ENCODE assay signal across 12 cellular contexts in the genomic region with DNA sequence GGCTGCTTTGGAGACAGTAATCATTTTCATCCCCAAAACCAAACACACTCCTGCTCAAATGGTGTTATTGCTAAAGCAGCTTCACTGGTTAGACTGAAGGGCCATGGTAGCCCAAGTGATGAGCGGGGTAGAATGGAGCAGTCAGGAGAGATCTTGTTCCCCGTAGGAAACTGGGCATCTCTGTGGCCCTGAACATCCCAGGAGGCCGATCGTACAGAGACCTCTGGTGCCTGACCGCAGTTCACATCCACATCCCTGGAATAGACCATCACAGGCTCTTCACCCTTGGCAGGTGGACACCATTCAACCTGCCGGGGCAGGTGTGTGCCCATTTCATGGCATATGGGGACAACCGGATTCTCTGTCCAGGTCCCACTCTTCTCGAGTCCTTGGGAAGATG. TPM values are rescaled to one million over a fixed set of nuclear protein-coding genes. Genes with fewer than 3 reads are reported as not detected.
DNase-seq lines count a peak whose midpoint lies in the region; ATAC-seq and TF ChIP-seq lines count a peak whose summit lies in the region.
"Not testable (repeated sequence)": the region's sequence is repeated elsewhere in the genome, so short reads cannot be mapped to it uniquely, and the experiment has no call there.
"Had no signal": no experiment of that assay in that cellular context is flagged by ENCODE, and none has a peak within 500 bp of the region (broad histone marks: within the 10 kb centered on the region; RNA-seq: fewer than 3 reads in every experiment).

No MANE protein-coding gene starts in this region.

- H3K4me3 Mint-ChIP-seq in activated naive CD8-positive, alpha-beta T cell treated with anti-CD3 and anti-CD28 coated beads, Interleukin-2, amount 50 U/mL, for 24 hours; stimulated activated memory B cell treated with anti-CD40 and anti-IgM and Interleukin-4, amounts not matched to agents 10 μg/mL and 1 μg/mL and 100 μg/mL, for 72 hours: not testable (repeated sequence)

- not testable (repeated sequence) for H3K27ac ChIP-seq in DND-41 (ENCODE audit: low read length); esophagus muscularis mucosa (replicated peaks in 1 of 4); right atrium auricular region; osteoblast (ENCODE audit: low read depth, low read length)

- peak; percentile 0 for DNase-seq in DND-41
- DNase-seq in activated CD8-positive, alpha-beta memory T cell treated with anti-CD3 and anti-CD28 coated beads for 24 hours: peak; percentile 47
- DNase-seq in activated naive CD8-positive, alpha-beta T cell treated with anti-CD3 and anti-CD28 coated beads, Interleukin-2, amount 50 U/mL, for 24 hours: not testable (repeated sequence)
- DNase-seq in esophagus muscularis mucosa (ENCODE audit: extremely low spot score): peak; percentile 81
- DNase-seq in right atrium auricular region (ENCODE audit: low spot score): peak; percentile 46
- DNase-seq in osteoblast (ENCODE audit: insufficient read length, low spot score, missing footprints): peak; percentile 17
- peak; percentile 12 for DNase-seq in posterior vena cava (ENCODE audit: low spot score)

- not testable (repeated sequence) for ATAC-seq in DND-41 (ENCODE audit: insufficient read depth, low read depth)
- ATAC-seq in activated naive CD8-positive, alpha-beta T cell treated with anti-CD3 and anti-CD28 coated beads, Interleukin-2, amount 50 U/mL, for 24 hours: peak; percentile 33
- ATAC-seq in stimulated activated memory B cell treated with anti-CD40 and anti-IgM and Interleukin-4, amounts not matched to agents 10 μg/mL and 1 μg/mL and 100 μg/mL, for 72 hours: peak; percentile 31

- not testable (repeated sequence) for H3K36me3 ChIP-seq in DND-41 (ENCODE audit: insufficient read depth, low read length); esophagus muscularis mucosa; right atrium auricular region; osteoblast (ENCODE audit: insufficient read depth, low read length)

- TF ChIP-seq POLR2A in esophagus muscularis mucosa (IDR thresholded peaks at IDR 0.05; ENCODE audit: low read depth): not testable (repeated sequence)

- H2AFZ ChIP-seq in DND-41 (ENCODE audit: low read depth, low read length); osteoblast (ENCODE audit: low read length): not testable (repeated sequence)

- H3K27me3 ChIP-seq in DND-41 (ENCODE audit: insufficient read depth, low read length, poor library complexity); right atrium auricular region; osteoblast (ENCODE audit: insufficient read depth, low read length): not testable (repeated sequence)
- H3K27me3 ChIP-seq in esophagus muscularis mucosa: peaks cover 0 to 24% (median 0%) of the 10 kb centered on the region in 4 donors

- H3K4me1 Mint-ChIP-seq in activated naive CD8-positive, alpha-beta T cell treated with anti-CD3 and anti-CD28 coated beads, Interleukin-2, amount 50 U/mL, for 24 hours; stimulated activated memory B cell treated with anti-CD40 and anti-IgM and Interleukin-4, amounts not matched to agents 10 μg/mL and 1 μg/mL and 100 μg/mL, for 72 hours: not testable (repeated sequence)

- H3K9ac ChIP-seq in DND-41 (ENCODE audit: low read depth, low read length): not testable (repeated sequence)

- H3K27me3 Mint-ChIP-seq in activated naive CD8-positive, alpha-beta T cell treated with anti-CD3 and anti-CD28 coated beads, Interleukin-2, amount 50 U/mL, for 24 hours: peaks cover 13% of the 10 kb centered on the region
- H3K27me3 Mint-ChIP-seq in stimulated activated memory B cell treated with anti-CD40 and anti-IgM and Interleukin-4, amounts not matched to agents 10 μg/mL and 1 μg/mL and 100 μg/mL, for 72 hours: peaks cover 35% of the 10 kb centered on the region

- TF ChIP-seq CTCF in DND-41 (IDR thresholded peaks at IDR 0.05; ENCODE audit: borderline replicate concordance, extremely low read depth, low read length, poor library complexity, severe bottlenecking); esophagus muscularis mucosa (IDR thresholded peaks at IDR 0.05); right atrium auricular region (IDR thresholded peaks at IDR 0.05); osteoblast (IDR thresholded peaks at IDR 0.05; ENCODE audit: extremely low read depth, low read depth, low read length): not testable (repeated sequence)

- intact Hi-C loops in esophagus muscularis mucosa (cut with DNase I); posterior vena cava (cut with DNase I): not testable (repeated sequence)

- not testable (repeated sequence) for H3K79me2 ChIP-seq in DND-41 (ENCODE audit: insufficient read depth, low read length); osteoblast (ENCODE audit: insufficient read depth, low read length)

- H3K4me2 ChIP-seq in DND-41 (ENCODE audit: insufficient read depth, low read length); osteoblast (ENCODE audit: insufficient read depth, low read length): not testable (repeated sequence)

- not testable (repeated sequence) for H3K9me3 Mint-ChIP-seq in activated naive CD8-positive, alpha-beta T cell treated with anti-CD3 and anti-CD28 coated beads, Interleukin-2, amount 50 U/mL, for 24 hours; stimulated activated memory B cell treated with anti-CD40 and anti-IgM and Interleukin-4, amounts not matched to agents 10 μg/mL and 1 μg/mL and 100 μg/mL, for 72 hours

- not testable (repeated sequence) for H3K36me3 Mint-ChIP-seq in activated naive CD8-positive, alpha-beta T cell treated with anti-CD3 and anti-CD28 coated beads, Interleukin-2, amount 50 U/mL, for 24 hours (ENCODE audit: low read depth); stimulated activated memory B cell treated with anti-CD40 and anti-IgM and Interleukin-4, amounts not matched to agents 10 μg/mL and 1 μg/mL and 100 μg/mL, for 72 hours

- WGBS in esophagus muscularis mucosa: 91% methylated on average over 8 of the region's 8 CpGs

- H3K9me3 ChIP-seq in DND-41 (ENCODE audit: insufficient read depth, low read length, severe bottlenecking); esophagus muscularis mucosa; right atrium auricular region; osteoblast (ENCODE audit: low read depth, low read length): not testable (repeated sequence)

- not testable (repeated sequence) for H3K27ac Mint-ChIP-seq in activated naive CD8-positive, alpha-beta T cell treated with anti-CD3 and anti-CD28 coated beads, Interleukin-2, amount 50 U/mL, for 24 hours; stimulated activated memory B cell treated with anti-CD40 and anti-IgM and Interleukin-4, amounts not matched to agents 10 μg/mL and 1 μg/mL and 100 μg/mL, for 72 hours

- not testable (repeated sequence) for H3K4me1 ChIP-seq in DND-41 (ENCODE audit: insufficient read depth, low read length); esophagus muscularis mucosa; right atrium auricular region; osteoblast (ENCODE audit: insufficient read depth, low read length)

- TF ChIP-seq EP300 in esophagus muscularis mucosa (IDR thresholded peaks at IDR 0.05): not testable (repeated sequence)

- not testable (repeated sequence) for H3K4me3 ChIP-seq in DND-41 (ENCODE audit: low read depth in 1 of 2, low read length in 2 of 2); esophagus muscularis mucosa; right atrium auricular region; osteoblast (ENCODE audit: insufficient read depth, low read length)

- H4K20me1 ChIP-seq in DND-41 (ENCODE audit: insufficient read depth, low read length); osteoblast (ENCODE audit: insufficient read depth, low read length): not testable (repeated sequence)

RNA-seq across cellular contexts. Expression of gene USP6, which starts 13.9 kb away (rescaled TPM):
- total RNA-seq in esophagus muscularis mucosa (1 to 10 TPM in 1 of 4 donors, under 1 TPM in 2, not detected in 1; 0.06 to 2.9 (median 0.33) TPM), right atrium auricular region (not detected), osteoblast (not detected in 2 replicates), posterior vena cava (under 1 TPM in 1 of 2 donors, not detected in 1; 0.19 TPM)
- total RNA-seq: A172, Calu3, Daoy, G401 had no signal

RNA-seq across cellular contexts. Expression of gene ZNF232, which starts 18.1 kb away (rescaled TPM):
- total RNA-seq in esophagus muscularis mucosa (10 to 100 TPM in 2 of 4 donors, 1 to 10 TPM in 2; 8.4 to 12.5 (median 10.8) TPM), right atrium auricular region (1 to 10 TPM; 2.7 to 5.6 TPM), osteoblast (8.0 and 8.3 TPM in 2 replicates), posterior vena cava (1 to 10 TPM; 3.7 to 6.3 TPM)
- total RNA-seq: A172 had no signal

RNA-seq across cellular contexts. Expression of gene ZFP3, which starts 51.5 kb away (rescaled TPM):
- 1 to 10 TPM; 4.1 to 6.2 (median 5.3) TPM for total RNA-seq in esophagus muscularis mucosa
- total RNA-seq in right atrium auricular region: 1 to 10 TPM; 7.2 to 7.4 TPM
- 3.5 and 3.6 TPM in 2 replicates for total RNA-seq in osteoblast
- 1 to 10 TPM; 4.1 to 4.6 TPM for total RNA-seq in posterior vena cava
- total RNA-seq: Calu3, Daoy, G401 had no signal
